ENCODE assay signal across 8 cellular contexts in the genomic region with DNA sequence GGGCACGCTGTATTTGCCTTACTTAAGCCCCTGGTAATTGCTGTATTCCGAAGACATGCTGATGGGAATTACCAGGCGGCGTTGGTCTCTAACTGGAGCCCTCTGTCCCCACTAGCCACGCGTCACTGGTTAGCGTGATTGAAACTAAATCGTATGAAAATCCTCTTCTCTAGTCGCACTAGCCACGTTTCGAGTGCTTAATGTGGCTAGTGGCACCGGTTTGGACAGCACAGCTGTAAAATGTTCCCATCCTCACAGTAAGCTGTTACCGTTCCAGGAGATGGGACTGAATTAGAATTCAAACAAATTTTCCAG. TPM values are rescaled to one million over a fixed set of nuclear protein-coding genes. Genes with fewer than 3 reads are reported as not detected.
DNase-seq lines count a peak whose midpoint lies in the region; ATAC-seq and TF ChIP-seq lines count a peak whose summit lies in the region.

No MANE protein-coding gene starts in this region.

- no peaks in the 10 kb centered on the region for H3K27me3 ChIP-seq in neural progenitor cell

- no peaks in the 10 kb centered on the region for H3K27me3 Mint-ChIP-seq in effector memory CD8-positive, alpha-beta T cell
- H3K27me3 Mint-ChIP-seq in neural progenitor cell (ENCODE audit: insufficient read depth, low read depth): peaks cover 2% of the 10 kb centered on the region

- DNase-seq in NCI-H524 treated with DMSO at 0.1 percent for 48 hours (lab: John Stamatoyannopoulos, UW) (peak; percentile 91), NCI-H524 (lab: John Stamatoyannopoulos, UW) (no peak), NCI-H510A treated with DMSO at 0.1 percent for 48 hours (lab: John Stamatoyannopoulos, UW) (peak; percentile 42), neural progenitor cell (ENCODE audit: low spot score) (peak; percentile 63), OCI-M1 (lab: John Stamatoyannopoulos, UW) (no peak), SK-N-DZ (ENCODE audit: low spot score) (no peak)
- peak in 2 of 3 experiments; percentile 7 to 21 for DNase-seq in effector memory CD8-positive, alpha-beta T cell

- peaks cover 11% of the 10 kb centered on the region for H3K36me3 ChIP-seq in neural progenitor cell

- no peaks in the 10 kb centered on the region for H3K4me1 ChIP-seq in neural progenitor cell

- peak overlapping the region; percentile 22 for H3K9ac ChIP-seq in neural progenitor cell

- peaks cover 15% of the 10 kb centered on the region for H3K36me3 Mint-ChIP-seq in effector memory CD8-positive, alpha-beta T cell (ENCODE audit: insufficient read depth)
- H3K36me3 Mint-ChIP-seq in neural progenitor cell: peaks cover 10% of the 10 kb centered on the region

- peak overlapping the region; percentile 87 for H2AFZ ChIP-seq in neural progenitor cell (replicated peaks)

- H4K20me1 ChIP-seq in neural progenitor cell (ENCODE audit: low read depth): no peaks in the 10 kb centered on the region

- H3K9me3 Mint-ChIP-seq in effector memory CD8-positive, alpha-beta T cell: no peaks in the 10 kb centered on the region
- no peaks in the 10 kb centered on the region for H3K9me3 Mint-ChIP-seq in neural progenitor cell

- peaks cover 6 to 12% of the 10 kb centered on the region in 2 donors for H3K4me1 Mint-ChIP-seq in effector memory CD8-positive, alpha-beta T cell (ENCODE audit: low read depth in 2 of 2)
- peaks cover 12% of the 10 kb centered on the region for H3K4me1 Mint-ChIP-seq in neural progenitor cell

- H3K79me2 ChIP-seq in neural progenitor cell (ENCODE audit: low read depth): peaks cover 21% of the 10 kb centered on the region

- H3K27ac ChIP-seq in neural progenitor cell: peak overlapping the region; percentile 74

- peak overlapping the region; percentile 49 for H3K4me3 ChIP-seq in neural progenitor cell

- no peaks in the 10 kb centered on the region for H3K9me3 ChIP-seq in neural progenitor cell (ENCODE audit: low read depth)

- peak overlapping the region; percentile 100 for H3K27ac Mint-ChIP-seq in effector memory CD8-positive, alpha-beta T cell
- H3K27ac Mint-ChIP-seq in neural progenitor cell: peak overlapping the region; percentile 94

- no peak for TF ChIP-seq CTCF in neural progenitor cell (IDR thresholded peaks at IDR 0.05)

- H3K4me3 Mint-ChIP-seq in effector memory CD8-positive, alpha-beta T cell: peak overlapping the region; percentile 98
- peak overlapping the region; percentile 90 for H3K4me3 Mint-ChIP-seq in neural progenitor cell

- peak overlapping the region; percentile 81 for H3K4me2 ChIP-seq in neural progenitor cell

- ATAC-seq in HG02571 (IDR thresholded peaks at IDR 0.05; ENCODE audit: unreplicated experiment): peak; percentile 52
- no peak for ATAC-seq in effector memory CD8-positive, alpha-beta T cell (replicated peaks)

- peaks cover 23% of the 10 kb centered on the region for H3F3A ChIP-seq in neural progenitor cell (ENCODE audit: low read depth)

RNA-seq across cellular contexts. Expression of gene BRCA2, which starts 0.7 kb away (rescaled TPM):
- 27.0 and 38.7 TPM in 2 replicates for total RNA-seq in neural progenitor cell (ENCODE audit: low replicate concordance)
- 6.0 and 7.9 TPM in 2 replicates for polyA plus RNA-seq in SK-N-DZ (2014; cell fraction: cytosol; rRNA removed)
- polyA plus RNA-seq in SK-N-DZ (2014; cell fraction: nucleus; rRNA removed): 12.9 and 19.3 TPM in 2 replicates

RNA-seq across cellular contexts. Expression of gene ZAR1L, which starts 0.8 kb away (rescaled TPM):
- 2.2 TPM in 1 of 2 replicates, not detected in the other for total RNA-seq in neural progenitor cell (ENCODE audit: low replicate concordance)
- polyA plus RNA-seq in SK-N-DZ (2014; cell fraction: cytosol; rRNA removed): 0.12 TPM in 1 of 2 replicates, not detected in the other
- polyA plus RNA-seq in SK-N-DZ (2014; cell fraction: nucleus; rRNA removed): 0.17 and 0.30 TPM in 2 replicates

Comparison
In these comparisons a context has a peak if more than half of its experiments do, and no peak if none do; other contexts are left out.
1. DNase-seq: peak in NCI-H524 treated with DMSO at 0.1 percent for 48 hours (single experiment), NCI-H510A treated with DMSO at 0.1 percent for 48 hours (single experiment), effector memory CD8-positive, alpha-beta T cell (2 of 3) and neural progenitor cell (single experiment); none in NCI-H524 (0 of 2), OCI-M1 (single experiment) and SK-N-DZ (single experiment).